In genomic region chr5:12316812-12317211, GRCh38 we compare ENCODE assay signal across 21 cellular contexts.
A peak's percentile ranks its signal among the peaks of the same experiment; 100 is the strongest.
DNase-seq lines count a peak whose midpoint lies in the region; ATAC-seq, FAIRE-seq and TF ChIP-seq lines count a peak whose summit lies in the region.
"Had no signal": no experiment of that assay in that cellular context is flagged by ENCODE, and none has a peak within 500 bp of the region (broad histone marks: within the 10 kb centered on the region; RNA-seq: fewer than 3 reads in every experiment).

No MANE protein-coding gene starts in this region.

- H3K9me3 Mint-ChIP-seq in WTC11 = peaks cover 19% of the 10 kb centered on the region

- TF ChIP-seq CTCF in WTC11 (IDR thresholded peaks at IDR 0.05) (no peak), dorsolateral prefrontal cortex (IDR thresholded peaks at IDR 0.05 in 54 of 56, conservative IDR thresholded peaks at IDR 0.05 in 2 of 56; ENCODE audit: low read depth in 1 of 56, partially characterized antibody in 56 of 56) (no peak)

- FAIRE-seq in HTR-8/SVneo (lab: Jason Lieb, UNC) = peak; percentile 31

- CTCF ChIA-PET in WTC11 (lab: Charles Lee) = no interaction called here

- H3K4me1 Mint-ChIP-seq in WTC11 = peaks cover 33% of the 10 kb centered on the region
- H3K4me1 Mint-ChIP-seq: CD8-positive, alpha-beta memory T cell had no signal

- H3K27me3 Mint-ChIP-seq in WTC11 (ENCODE audit: low read depth) = peaks cover 3% of the 10 kb centered on the region; the same call in 1 of the 2 replicates
- H3K27me3 Mint-ChIP-seq: CD8-positive, alpha-beta memory T cell had no signal

- POLR2A ChIA-PET in WTC11 (lab: Charles Lee) = no interaction called here

- ATAC-seq in WTC11 (peak; percentile 50), HG03097 (IDR thresholded peaks at IDR 0.05; ENCODE audit: low FRiP score, unreplicated experiment) (no peak)

- DNase-seq in ELF-1 (ENCODE audit: low read depth, low spot score) (peak; percentile 62), HTR-8/SVneo (ENCODE audit: insufficient read length, low spot score) (no peak), WTC11 (ENCODE audit: low spot score) (no peak), islet precursor cell (peak; percentile 88), dorsolateral prefrontal cortex (no peak)
- DNase-seq in stimulated activated CD4-positive, alpha-beta T cell treated with anti-CD3 and anti-CD28 coated beads, Interleukin-15, amount 100 ng/mL, for 24 hours = no peak
- DNase-seq: Calu3; CD8-positive, alpha-beta memory T cell; DMS153; H7; Karpas-422; MG63; NCI-H1417 treated with DMSO at 0.1 percent for 48 hours; NCI-H187; NCI-H446 treated with DMSO at 0.1 percent for 48 hours; NCI-H526 treated with DMSO at 0.1 percent for 48 hours; RPMI8226; SIG-M5; SK-N-SH had no signal

- H3K27ac ChIP-seq in dorsolateral prefrontal cortex = no peak overlapping the region
- H3K27ac ChIP-seq: C4-2B had no signal

- H3K27me3 ChIP-seq in dorsolateral prefrontal cortex = peaks cover 0 to 3% (median 0%) of the 10 kb centered on the region in 45 donors

- H3K4me3 ChIP-seq in dorsolateral prefrontal cortex = no peak overlapping the region
- H3K4me3 ChIP-seq: MG63 had no signal

- H3K36me3 Mint-ChIP-seq in WTC11 = peaks cover 21% of the 10 kb centered on the region
- H3K36me3 Mint-ChIP-seq: CD8-positive, alpha-beta memory T cell had no signal

- no peak overlapping the region for H3K27ac Mint-ChIP-seq in WTC11
- H3K27ac Mint-ChIP-seq: CD8-positive, alpha-beta memory T cell had no signal

- H3K4me3 Mint-ChIP-seq in WTC11 = no peak overlapping the region
- H3K4me3 Mint-ChIP-seq: CD8-positive, alpha-beta memory T cell had no signal

- intact Hi-C loops in dorsolateral prefrontal cortex (cut with DNase I) = no loop called here

TF ChIP-seq in WTC11, 78 proteins besides CTCF, POLR2A, EP300 and RAD21:
- TF ChIP-seq ATF1 (CRISPR knock-in tag; IDR thresholded peaks at IDR 0.05) (no peak), CREB1 (CRISPR knock-in tag; IDR thresholded peaks at IDR 0.05) (no peak), EMX1 (CRISPR knock-in tag; IDR thresholded peaks at IDR 0.05) (no peak), FOXK1 (CRISPR knock-in tag; IDR thresholded peaks at IDR 0.05) (no peak), SMAD4 (CRISPR knock-in tag; IDR thresholded peaks at IDR 0.05) (no peak)
- TF ChIP-seq, protein P1, sequence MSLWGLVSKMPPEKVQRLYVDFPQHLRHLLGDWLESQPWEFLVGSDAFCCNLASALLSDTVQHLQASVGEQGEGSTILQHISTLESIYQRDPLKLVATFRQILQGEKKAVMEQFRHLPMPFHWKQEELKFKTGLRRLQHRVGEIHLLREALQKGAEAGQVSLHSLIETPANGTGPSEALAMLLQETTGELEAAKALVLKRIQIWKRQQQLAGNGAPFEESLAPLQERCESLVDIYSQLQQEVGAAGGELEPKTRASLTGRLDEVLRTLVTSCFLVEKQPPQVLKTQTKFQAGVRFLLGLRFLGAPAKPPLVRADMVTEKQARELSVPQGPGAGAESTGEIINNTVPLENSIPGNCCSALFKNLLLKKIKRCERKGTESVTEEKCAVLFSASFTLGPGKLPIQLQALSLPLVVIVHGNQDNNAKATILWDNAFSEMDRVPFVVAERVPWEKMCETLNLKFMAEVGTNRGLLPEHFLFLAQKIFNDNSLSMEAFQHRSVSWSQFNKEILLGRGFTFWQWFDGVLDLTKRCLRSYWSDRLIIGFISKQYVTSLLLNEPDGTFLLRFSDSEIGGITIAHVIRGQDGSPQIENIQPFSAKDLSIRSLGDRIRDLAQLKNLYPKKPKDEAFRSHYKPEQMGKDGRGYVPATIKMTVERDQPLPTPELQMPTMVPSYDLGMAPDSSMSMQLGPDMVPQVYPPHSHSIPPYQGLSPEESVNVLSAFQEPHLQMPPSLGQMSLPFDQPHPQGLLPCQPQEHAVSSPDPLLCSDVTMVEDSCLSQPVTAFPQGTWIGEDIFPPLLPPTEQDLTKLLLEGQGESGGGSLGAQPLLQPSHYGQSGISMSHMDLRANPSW (CRISPR knock-in tag; conservative IDR thresholded peaks at IDR 0.05; ENCODE audit: low read depth) = no peak
- TF ChIP-seq, protein P2, sequence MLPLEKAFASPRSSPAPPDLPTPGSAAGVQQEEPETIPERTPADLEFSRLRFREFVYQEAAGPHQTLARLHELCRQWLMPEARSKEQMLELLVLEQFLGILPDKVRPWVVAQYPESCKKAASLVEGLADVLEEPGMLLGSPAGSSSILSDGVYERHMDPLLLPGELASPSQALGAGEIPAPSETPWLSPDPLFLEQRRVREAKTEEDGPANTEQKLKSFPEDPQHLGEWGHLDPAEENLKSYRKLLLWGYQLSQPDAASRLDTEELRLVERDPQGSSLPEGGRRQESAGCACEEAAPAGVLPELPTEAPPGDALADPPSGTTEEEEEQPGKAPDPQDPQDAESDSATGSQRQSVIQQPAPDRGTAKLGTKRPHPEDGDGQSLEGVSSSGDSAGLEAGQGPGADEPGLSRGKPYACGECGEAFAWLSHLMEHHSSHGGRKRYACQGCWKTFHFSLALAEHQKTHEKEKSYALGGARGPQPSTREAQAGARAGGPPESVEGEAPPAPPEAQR (CRISPR knock-in tag; IDR thresholded peaks at IDR 0.05) = no peak
TF ChIP-seq in WTC11: peak in this region for 0.

Comparison
In these comparisons a context has a peak if more than half of its experiments do, and no peak if none do; other contexts are left out.
1. DNase-seq: peak in ELF-1 (single experiment) and islet precursor cell (single experiment); none in HTR-8/SVneo (single experiment), WTC11 (single experiment), stimulated activated CD4-positive, alpha-beta T cell treated with anti-CD3 and anti-CD28 coated beads, Interleukin-15, amount 100 ng/mL, for 24 hours (single experiment) and dorsolateral prefrontal cortex (0 of 10).